ENCODE assay signal across 9 cellular contexts in genomic region chr2:10036095-10036879, GRCh38. TPM values are rescaled to one million over a fixed set of nuclear protein-coding genes. Genes with fewer than 3 reads are reported as not detected.
DNase-seq lines count a peak whose midpoint lies in the region; ATAC-seq and TF ChIP-seq lines count a peak whose summit lies in the region.
"Had no signal": no experiment of that assay in that cellular context is flagged by ENCODE, and none has a peak within 500 bp of the region (broad histone marks: within the 10 kb centered on the region; RNA-seq: fewer than 3 reads in every experiment).

No MANE protein-coding gene starts in this region.

- intact Hi-C loops in activated CD4-positive, alpha-beta memory T cell treated with anti-CD3 and anti-CD28 coated beads for 36 hours (cut with micrococcal nuclease): no loop called here
- intact Hi-C loops in natural killer cell (cut with micrococcal nuclease): no loop called here

- no peak overlapping the region for H3K4me3 Mint-ChIP-seq in activated CD4-positive, alpha-beta memory T cell treated with anti-CD3 and anti-CD28 coated beads for 36 hours
- peak overlapping the region; percentile 45 for H3K4me3 Mint-ChIP-seq in natural killer cell
- H3K4me3 Mint-ChIP-seq: stimulated activated naive CD8-positive, alpha-beta T cell treated with anti-CD3 and anti-CD28 coated beads, Interleukin-15, Interleukin-2, amounts not matched to agents 100 ng/mL and 50 ng/mL, for 24 hours had no signal

- no peaks in the 10 kb centered on the region; the same call in 1 of the 2 replicates for H3K27me3 ChIP-seq in GM06990 (replicated peaks; ENCODE audit: control insufficient read depth, insufficient read depth, low read length)

- CTCF ChIA-PET in activated CD4-positive, alpha-beta memory T cell treated with anti-CD3 and anti-CD28 coated beads for 36 hours (lab: Charles Lee): interaction anchor here (0.6 to 7.1 kb wide), 5 partner anchors 12 to 223 kb away, joined by 3 to 44 read pairs (median 3); no protein-coding TSS in a partner anchor

- no peaks in the 10 kb centered on the region for H3K27me3 Mint-ChIP-seq in activated CD4-positive, alpha-beta memory T cell treated with anti-CD3 and anti-CD28 coated beads for 36 hours
- no peaks in the 10 kb centered on the region for H3K27me3 Mint-ChIP-seq in natural killer cell (ENCODE audit: low read depth in 2 of 2)
- H3K27me3 Mint-ChIP-seq: stimulated activated naive CD8-positive, alpha-beta T cell treated with anti-CD3 and anti-CD28 coated beads, Interleukin-15, Interleukin-2, amounts not matched to agents 100 ng/mL and 50 ng/mL, for 24 hours had no signal

- POLR2A ChIA-PET in activated CD4-positive, alpha-beta memory T cell treated with anti-CD3 and anti-CD28 coated beads for 36 hours (lab: Charles Lee): no interaction called here

- no peaks in the 10 kb centered on the region for H3K36me3 Mint-ChIP-seq in activated CD4-positive, alpha-beta memory T cell treated with anti-CD3 and anti-CD28 coated beads for 36 hours
- H3K36me3 Mint-ChIP-seq in natural killer cell: no peaks in the 10 kb centered on the region

- H3K4me3 ChIP-seq in GM06990 (replicated peaks; ENCODE audit: low read depth, low read length): no peak overlapping the region

- no peaks in the 10 kb centered on the region for H3K9me3 Mint-ChIP-seq in activated CD4-positive, alpha-beta memory T cell treated with anti-CD3 and anti-CD28 coated beads for 36 hours
- H3K9me3 Mint-ChIP-seq in natural killer cell: no peaks in the 10 kb centered on the region
- H3K9me3 Mint-ChIP-seq: stimulated activated naive CD8-positive, alpha-beta T cell treated with anti-CD3 and anti-CD28 coated beads, Interleukin-15, Interleukin-2, amounts not matched to agents 100 ng/mL and 50 ng/mL, for 24 hours had no signal

- H3K27ac Mint-ChIP-seq in activated CD4-positive, alpha-beta memory T cell treated with anti-CD3 and anti-CD28 coated beads for 36 hours: peak overlapping the region; percentile 50
- H3K27ac Mint-ChIP-seq in natural killer cell: peak overlapping the region; percentile 81 to 85
- H3K27ac Mint-ChIP-seq: stimulated activated naive CD8-positive, alpha-beta T cell treated with anti-CD3 and anti-CD28 coated beads, Interleukin-15, Interleukin-2, amounts not matched to agents 100 ng/mL and 50 ng/mL, for 24 hours had no signal

- no peaks in the 10 kb centered on the region for H3K36me3 ChIP-seq in GM06990 (ENCODE audit: control insufficient read depth, insufficient read depth, low read length)

- ATAC-seq in esophagus mucosa: peak; percentile 72
- ATAC-seq in natural killer cell: peak; percentile 91 to 95 (median 94)
- ATAC-seq in GM21423 (IDR thresholded peaks at IDR 0.05; ENCODE audit: unreplicated experiment): no peak
- ATAC-seq in GM21381 (IDR thresholded peaks at IDR 0.05; ENCODE audit: unreplicated experiment): no peak
- ATAC-seq in GM19395 (IDR thresholded peaks at IDR 0.05; ENCODE audit: unreplicated experiment): no peak

- peak; percentile 39 for TF ChIP-seq CTCF in GM06990 (IDR thresholded peaks at IDR 0.05; ENCODE audit: insufficient read depth, low read length, poor library complexity, severe bottlenecking)
- TF ChIP-seq CTCF in natural killer cell (IDR thresholded peaks at IDR 0.05): peak; percentile 34

- DNase-seq in GM06990 (ENCODE audit: extremely low read depth, insufficient read length) (no peak), HPDE6-E6E7 (ENCODE audit: extremely low spot score) (peak; percentile 49), natural killer cell (peak; percentile 60)
- peak; percentile 77 for DNase-seq in activated CD4-positive, alpha-beta memory T cell treated with anti-CD3 and anti-CD28 coated beads for 36 hours

- peaks cover 19% of the 10 kb centered on the region for H3K4me1 Mint-ChIP-seq in activated CD4-positive, alpha-beta memory T cell treated with anti-CD3 and anti-CD28 coated beads for 36 hours (ENCODE audit: low read depth)
- H3K4me1 Mint-ChIP-seq in natural killer cell: peaks cover 24 to 47% of the 10 kb centered on the region in 2 donors

RNA-seq across cellular contexts. Expression of gene KLF11, which starts 7.1 kb away (rescaled TPM):
- 1 to 10 TPM; 5.6 to 6.1 TPM for total RNA-seq in activated CD4-positive, alpha-beta memory T cell treated with anti-CD3 and anti-CD28 coated beads for 36 hours
- 6.1 TPM for total RNA-seq in esophagus mucosa
- 10 to 100 TPM; 47.3 to 85.8 (median 49.3) TPM for total RNA-seq in natural killer cell

RNA-seq across cellular contexts. Expression of gene CYS1, which starts 43.9 kb away (rescaled TPM):
- under 1 TPM in 1 of 2 experiments, not detected in 1; 0.07 TPM for total RNA-seq in activated CD4-positive, alpha-beta memory T cell treated with anti-CD3 and anti-CD28 coated beads for 36 hours
- 0.52 TPM for total RNA-seq in esophagus mucosa
- not detected for total RNA-seq in natural killer cell

Comparison
In these comparisons a context has a peak if more than half of its experiments do, and no peak if none do; other contexts are left out.
1. ATAC-seq: peak in esophagus mucosa (single experiment) and natural killer cell (3 of 3); none in GM21423 (single experiment), GM21381 (single experiment) and GM19395 (single experiment).